In genomic region chr15:70128757-70129140, GRCh38 we compare ENCODE assay signal across 27 cellular contexts.
"Had no signal": no experiment of that assay in that cellular context is flagged by ENCODE, and none has a peak within 500 bp of the region (broad histone marks: within the 10 kb centered on the region; RNA-seq: fewer than 3 reads in every experiment).

No MANE protein-coding gene starts in this region.

- H3K36me3 Mint-ChIP-seq: naive thymus-derived CD4-positive, alpha-beta T cell; natural killer cell; neural progenitor cell; stimulated activated effector memory CD8-positive, alpha-beta T cell treated with anti-CD3 and anti-CD28 coated beads, Interleukin-12 subunit alpha, Interleukin-12 subunit beta, amount 100 ng/mL, for 72 hours; stimulated activated naive B cell treated with anti-CD40 and anti-IgM and Interleukin-4, amounts not matched to agents 10 μg/mL and 1 μg/mL and 100 μg/mL, for 72 hours had no signal

- H3K36me3 ChIP-seq: neural progenitor cell, ovary, stomach, thoracic aorta, thyroid gland, tibial nerve, upper lobe of left lung, uterus had no signal

- H3K9me3 ChIP-seq: ovary, psoas muscle, stomach, thoracic aorta, thyroid gland, tibial nerve, upper lobe of left lung, uterus had no signal

- H3K4me3 ChIP-seq: neural progenitor cell, ovary, psoas muscle, stomach, thoracic aorta, thyroid gland, tibial nerve, upper lobe of left lung, uterus had no signal

- H3K4me1 ChIP-seq: neural progenitor cell, uterus had no signal

- H3K27ac Mint-ChIP-seq: naive thymus-derived CD4-positive, alpha-beta T cell; natural killer cell; nephron; progenitor cell of endocrine pancreas; stimulated activated effector memory CD8-positive, alpha-beta T cell treated with anti-CD3 and anti-CD28 coated beads, Interleukin-12 subunit alpha, Interleukin-12 subunit beta, amount 100 ng/mL, for 72 hours; stimulated activated naive B cell treated with anti-CD40 and anti-IgM and Interleukin-4, amounts not matched to agents 10 μg/mL and 1 μg/mL and 100 μg/mL, for 72 hours; stimulated activated naive CD8-positive, alpha-beta T cell treated with anti-CD3 and anti-CD28 coated beads, Interleukin-15, Interleukin-2, amounts not matched to agents 100 ng/mL and 50 ng/mL, for 24 hours had no signal

- H3K4me3 Mint-ChIP-seq: naive thymus-derived CD4-positive, alpha-beta T cell; natural killer cell; nephron; neural progenitor cell; stimulated activated effector memory CD8-positive, alpha-beta T cell treated with anti-CD3 and anti-CD28 coated beads, Interleukin-12 subunit alpha, Interleukin-12 subunit beta, amount 100 ng/mL, for 72 hours; stimulated activated naive B cell treated with anti-CD40 and anti-IgM and Interleukin-4, amounts not matched to agents 10 μg/mL and 1 μg/mL and 100 μg/mL, for 72 hours; stimulated activated naive CD8-positive, alpha-beta T cell treated with anti-CD3 and anti-CD28 coated beads, Interleukin-15, Interleukin-2, amounts not matched to agents 100 ng/mL and 50 ng/mL, for 24 hours had no signal

- DNase-seq: naive thymus-derived CD4-positive, alpha-beta T cell; natural killer cell; occipital lobe; ovary; posterior cingulate gyrus; psoas muscle; right cardiac atrium; small intestine; stimulated activated CD4-positive, alpha-beta T cell treated with anti-CD3 and anti-CD28 coated beads, Interleukin-15, amount 100 ng/mL, for 24 hours; stimulated activated CD4-positive, alpha-beta T cell treated with anti-CD3 and anti-CD28 coated beads, Interleukin-2, amount 100 ng/mL, for 24 hours; stimulated activated CD4-positive, alpha-beta T cell treated with anti-CD3 and anti-CD28 coated beads, Interleukin-2, amount 100 ng/mL, for 48 hours; stimulated activated CD4-positive, alpha-beta T cell treated with anti-CD3 and anti-CD28 coated beads, Interleukin-4, amount 100 ng/mL, for 24 hours; stimulated activated naive B cell treated with anti-CD40 and anti-IgM and Interleukin-4, amounts not matched to agents 10 μg/mL and 1 μg/mL and 100 μg/mL, for 72 hours; stimulated activated naive CD4-positive, alpha-beta T cell treated with Interleukin-2 at 50 U/mL for 16 hours; stomach; thyroid gland; trophoblast cell; upper lobe of left lung; uterus had no signal

- FAIRE-seq: small intestine had no signal

- H3K27ac ChIP-seq: neural progenitor cell, ovary, parathyroid adenoma, psoas muscle, stomach, thoracic aorta, thyroid gland, tibial nerve, upper lobe of left lung, uterus had no signal

- H3K9me3 Mint-ChIP-seq: naive thymus-derived CD4-positive, alpha-beta T cell; natural killer cell; nephron; neural progenitor cell; stimulated activated effector memory CD8-positive, alpha-beta T cell treated with anti-CD3 and anti-CD28 coated beads, Interleukin-12 subunit alpha, Interleukin-12 subunit beta, amount 100 ng/mL, for 72 hours; stimulated activated naive B cell treated with anti-CD40 and anti-IgM and Interleukin-4, amounts not matched to agents 10 μg/mL and 1 μg/mL and 100 μg/mL, for 72 hours; stimulated activated naive CD8-positive, alpha-beta T cell treated with anti-CD3 and anti-CD28 coated beads, Interleukin-15, Interleukin-2, amounts not matched to agents 100 ng/mL and 50 ng/mL, for 24 hours had no signal
